Comparison of ENCODE assay signal across 9 cellular contexts in genomic region chr20:39269031-39269461, GRCh38.
DNase-seq lines count a peak whose midpoint lies in the region; ATAC-seq and TF ChIP-seq lines count a peak whose summit lies in the region.
"Had no signal": no experiment of that assay in that cellular context is flagged by ENCODE, and none has a peak within 500 bp of the region (broad histone marks: within the 10 kb centered on the region; RNA-seq: fewer than 3 reads in every experiment).

No MANE protein-coding gene starts in this region.

- ATAC-seq in GM21526 (IDR thresholded peaks at IDR 0.05; ENCODE audit: low FRiP score, unreplicated experiment) (peak; percentile 76), foreskin keratinocyte (peak; percentile 55), GM21381 (IDR thresholded peaks at IDR 0.05; ENCODE audit: unreplicated experiment) (no peak), GM21360 (IDR thresholded peaks at IDR 0.05; ENCODE audit: unreplicated experiment) (no peak)
- peak; percentile 75 for ATAC-seq in activated CD8-positive, alpha-beta memory T cell treated with anti-CD3 and anti-CD28 coated beads, Interleukin-2, amount 10 ng/mL, durations not matched to agents 7 days and 5 days

- no peak overlapping the region for H3K9ac ChIP-seq in MM.1S (ENCODE audit: low read length)

- no peak overlapping the region for H3K27ac Mint-ChIP-seq in activated CD8-positive, alpha-beta memory T cell treated with anti-CD3 and anti-CD28 coated beads, Interleukin-2, amount 10 ng/mL, durations not matched to agents 7 days and 5 days
- H3K27ac Mint-ChIP-seq: T-helper 1 cell treated with Interleukin-12 subunit alpha and Interleukin-12 subunit beta and Interleukin-4 antibody, amounts not matched to agents 30 μg/mL and 1 μg/mL, for 36 hours had no signal

- H3K79me2 ChIP-seq in DOHH2 (ENCODE audit: control insufficient read depth, low read length) (no peaks in the 10 kb centered on the region), MM.1S (ENCODE audit: low read length) (no peaks in the 10 kb centered on the region)

- H3K36me3 Mint-ChIP-seq in activated CD8-positive, alpha-beta memory T cell treated with anti-CD3 and anti-CD28 coated beads, Interleukin-2, amount 10 ng/mL, durations not matched to agents 7 days and 5 days, result no peaks in the 10 kb centered on the region

- CTCF ChIA-PET in activated CD8-positive, alpha-beta memory T cell treated with anti-CD3 and anti-CD28 coated beads, Interleukin-2, amount 10 ng/mL, durations not matched to agents 7 days and 5 days (lab: Charles Lee), result interaction anchor here (0.8 to 1.3 kb wide), 5 partner anchors 9 to 219 kb away, joined by 3 to 4 read pairs (median 3); no protein-coding TSS in a partner anchor

- no peak overlapping the region for H2AFZ ChIP-seq in MM.1S (ENCODE audit: low read length)

- H3K4me3 Mint-ChIP-seq in activated CD8-positive, alpha-beta memory T cell treated with anti-CD3 and anti-CD28 coated beads, Interleukin-2, amount 10 ng/mL, durations not matched to agents 7 days and 5 days, result no peak overlapping the region
- H3K4me3 Mint-ChIP-seq: T-helper 1 cell treated with Interleukin-12 subunit alpha and Interleukin-12 subunit beta and Interleukin-4 antibody, amounts not matched to agents 30 μg/mL and 1 μg/mL, for 36 hours had no signal

- H4K20me1 ChIP-seq in DOHH2 (ENCODE audit: control insufficient read depth, insufficient read depth, low read depth, low read length) (0 out of 2 replicates have a peak, but pooled peaks cover 3% of the 10 kb centered on the region), MM.1S (ENCODE audit: insufficient read depth, low read length) (no peaks in the 10 kb centered on the region)

- H3K27ac ChIP-seq in DOHH2 (ENCODE audit: low read depth, low read length) (no peak overlapping the region), MM.1S (ENCODE audit: low read length) (no peak overlapping the region), foreskin keratinocyte (no peak overlapping the region)

- DNase-seq in MM.1S (peak; percentile 12), foreskin keratinocyte (no peak), posterior cingulate gyrus (peak in 9 of 10 donors; percentile 21 to 95 (median 67))
- DNase-seq in activated CD8-positive, alpha-beta memory T cell treated with anti-CD3 and anti-CD28 coated beads, Interleukin-2, amount 10 ng/mL, durations not matched to agents 7 days and 5 days, result peak; percentile 61

- TF ChIP-seq CTCF in DOHH2 (IDR thresholded peaks at IDR 0.05; ENCODE audit: low read depth, low read length, poor library complexity, severe bottlenecking) (peak; percentile 91), MM.1S (IDR thresholded peaks at IDR 0.05; ENCODE audit: low read length) (peak; percentile 92), foreskin keratinocyte (conservative IDR thresholded peaks at IDR 0.05) (peak; percentile 83)

- no peak overlapping the region for H3K4me2 ChIP-seq in DOHH2 (ENCODE audit: low read length)
- H3K4me2 ChIP-seq in MM.1S (ENCODE audit: low read depth, low read length), result no peak overlapping the region

- no peaks in the 10 kb centered on the region for H3K9me3 ChIP-seq in DOHH2 (ENCODE audit: control insufficient read depth, insufficient read depth, low read length)
- H3K9me3 ChIP-seq in MM.1S (replicated peaks; ENCODE audit: insufficient read depth, low read length), result no peaks in the 10 kb centered on the region

- no peaks in the 10 kb centered on the region for H3K9me3 Mint-ChIP-seq in activated CD8-positive, alpha-beta memory T cell treated with anti-CD3 and anti-CD28 coated beads, Interleukin-2, amount 10 ng/mL, durations not matched to agents 7 days and 5 days (ENCODE audit: low read depth)
- H3K9me3 Mint-ChIP-seq: T-helper 1 cell treated with Interleukin-12 subunit alpha and Interleukin-12 subunit beta and Interleukin-4 antibody, amounts not matched to agents 30 μg/mL and 1 μg/mL, for 36 hours had no signal

- H3K36me3 ChIP-seq in DOHH2 (ENCODE audit: control insufficient read depth, low read length) (no peaks in the 10 kb centered on the region), MM.1S (replicated peaks; ENCODE audit: insufficient read depth, low read length) (no peaks in the 10 kb centered on the region)

- no peaks in the 10 kb centered on the region for H3K27me3 Mint-ChIP-seq in activated CD8-positive, alpha-beta memory T cell treated with anti-CD3 and anti-CD28 coated beads, Interleukin-2, amount 10 ng/mL, durations not matched to agents 7 days and 5 days

- no peak overlapping the region for H3K4me3 ChIP-seq in DOHH2 (ENCODE audit: low read length)
- H3K4me3 ChIP-seq in MM.1S (ENCODE audit: low read length), result no peak overlapping the region

- intact Hi-C loops in posterior cingulate gyrus (cut with DNase I), result loop anchor here (1.0 to 10.0 kb wide), 4 partner anchors 160 to 1696 kb away; no protein-coding TSS in a partner anchor

- H3K4me1 Mint-ChIP-seq in activated CD8-positive, alpha-beta memory T cell treated with anti-CD3 and anti-CD28 coated beads, Interleukin-2, amount 10 ng/mL, durations not matched to agents 7 days and 5 days, result no peaks in the 10 kb centered on the region

- H3K27me3 ChIP-seq in DOHH2 (ENCODE audit: control insufficient read depth, low read length) (no peaks in the 10 kb centered on the region), MM.1S (replicated peaks; ENCODE audit: insufficient read depth, low read length) (no peaks in the 10 kb centered on the region), foreskin keratinocyte (no peaks in the 10 kb centered on the region)

- H3K9me2 ChIP-seq in DOHH2 (replicated peaks; ENCODE audit: control insufficient read depth, low read length) (no peaks in the 10 kb centered on the region), MM.1S (replicated peaks; ENCODE audit: insufficient read depth, low read length) (no peaks in the 10 kb centered on the region)

- no peaks in the 10 kb centered on the region for H3K4me1 ChIP-seq in DOHH2 (ENCODE audit: control insufficient read depth, low read length)
- no peaks in the 10 kb centered on the region for H3K4me1 ChIP-seq in MM.1S (ENCODE audit: low read length)
- no peaks in the 10 kb centered on the region for H3K4me1 ChIP-seq in foreskin keratinocyte

- H3F3A ChIP-seq in DOHH2 (ENCODE audit: control insufficient read depth, insufficient read depth), result no peaks in the 10 kb centered on the region
- H3F3A ChIP-seq in MM.1S (ENCODE audit: insufficient read depth, low read length), result no peaks in the 10 kb centered on the region

Comparison
In these comparisons a context has a peak if more than half of its experiments do, and no peak if none do; other contexts are left out.
1. ATAC-seq: peak in GM21526 (single experiment), activated CD8-positive, alpha-beta memory T cell treated with anti-CD3 and anti-CD28 coated beads, Interleukin-2, amount 10 ng/mL, durations not matched to agents 7 days and 5 days (single experiment) and foreskin keratinocyte (single experiment); none in GM21381 (single experiment) and GM21360 (single experiment).
2. DNase-seq: peak in MM.1S (single experiment), activated CD8-positive, alpha-beta memory T cell treated with anti-CD3 and anti-CD28 coated beads, Interleukin-2, amount 10 ng/mL, durations not matched to agents 7 days and 5 days (single experiment) and posterior cingulate gyrus (9 of 10); none in foreskin keratinocyte (0 of 2).
3. Peak in every context shown above with its lines, with median percentiles within 50 percentile points of each other: CTCF ChIP-seq.